In genomic region chr12:113924341-113924740, GRCh38 we compare ENCODE assay signal across 22 cellular contexts.
"Had no signal": no experiment of that assay in that cellular context is flagged by ENCODE, and none has a peak within 500 bp of the region (broad histone marks: within the 10 kb centered on the region; RNA-seq: fewer than 3 reads in every experiment).

No MANE protein-coding gene starts in this region.

- H3K27me3 Mint-ChIP-seq: dendritic cell treated with granulocyte-macrophage colony-stimulating factor and Interleukin-4, amounts not matched to agents 40 ng/mL and 50 ng/mL, for 4 days; effector memory CD8-positive, alpha-beta T cell had no signal

- H3K36me3 ChIP-seq: colonic mucosa had no signal

- H3K4me3 Mint-ChIP-seq: dendritic cell treated with granulocyte-macrophage colony-stimulating factor and Interleukin-4, amounts not matched to agents 40 ng/mL and 50 ng/mL, for 4 days; effector memory CD8-positive, alpha-beta T cell; endodermal cell had no signal

- H3K27me3 ChIP-seq: colonic mucosa, esophagus squamous epithelium, foreskin keratinocyte, gastroesophageal sphincter, heart right ventricle, left lung had no signal

- H3K9me3 Mint-ChIP-seq: dendritic cell treated with granulocyte-macrophage colony-stimulating factor and Interleukin-4, amounts not matched to agents 40 ng/mL and 50 ng/mL, for 4 days; effector memory CD8-positive, alpha-beta T cell; endodermal cell had no signal

- H3K27ac ChIP-seq: colonic mucosa, epithelial cell of prostate, esophagus squamous epithelium, foreskin keratinocyte, gastroesophageal sphincter, heart right ventricle, left lung, lower lobe of right lung had no signal

- H3K9me3 ChIP-seq: colonic mucosa, esophagus squamous epithelium, gastroesophageal sphincter, heart right ventricle, left lung, lower lobe of right lung had no signal

- DNase-seq: colonic mucosa; cortex of kidney; effector CD8-positive, alpha-beta T cell; effector memory CD8-positive, alpha-beta T cell; endodermal cell; erythroblast; esophagus squamous epithelium; foreskin keratinocyte; glutamatergic neuron; head of caudate nucleus; heart right ventricle; hippocampal formation; left cardiac atrium; left lung; left ventricle myocardium superior; lower lobe of right lung; mesenchymal stem cell; midbrain had no signal

- ATAC-seq: effector memory CD8-positive, alpha-beta T cell; esophagus mucosa; foreskin keratinocyte; gastroesophageal sphincter; heart right ventricle; left cardiac atrium; left lung; left ventricle myocardium superior; lower lobe of right lung had no signal

- H3K4me1 ChIP-seq: colonic mucosa, esophagus squamous epithelium, foreskin keratinocyte, gastroesophageal sphincter, heart right ventricle, left lung, lower lobe of right lung had no signal

- H3K4me3 ChIP-seq: colonic mucosa, esophagus squamous epithelium, gastroesophageal sphincter, heart right ventricle, left lung, lower lobe of right lung had no signal

- H3K27ac Mint-ChIP-seq: dendritic cell treated with granulocyte-macrophage colony-stimulating factor and Interleukin-4, amounts not matched to agents 40 ng/mL and 50 ng/mL, for 4 days; effector memory CD8-positive, alpha-beta T cell; endodermal cell had no signal
